8 cellular contexts compared by ENCODE assay signal in genomic region chr12:13100882-13101769, GRCh38. TPM values are rescaled to one million over a fixed set of nuclear protein-coding genes. Genes with fewer than 3 reads are reported as not detected.
DNase-seq lines count a peak whose midpoint lies in the region; ATAC-seq and TF ChIP-seq lines count a peak whose summit lies in the region.

No MANE protein-coding gene starts in this region.

- peak overlapping the region; percentile 18 for H3K4me3 ChIP-seq in lower leg skin (ENCODE audit: low read depth, poor library complexity, severe bottlenecking)

- no peak for TF ChIP-seq CTCF in lower leg skin (IDR thresholded peaks at IDR 0.05)

- TF ChIP-seq POLR2A in lower leg skin (IDR thresholded peaks at IDR 0.05): no peak

- intact Hi-C loops in lower leg skin (cut with DNase I; ENCODE audit: low total_unique reads): loop anchor here (5.0 kb wide), 1 partner anchor 101 kb away; no protein-coding TSS in a partner anchor

- WGBS in lower leg skin, 2 donors: 1 to 2% methylated on average over 37 to 49 of the region's 79 CpGs

- DNase-seq in AG20443 (ENCODE audit: low spot score) (peak; percentile 95), NCI-H446 (lab: John Stamatoyannopoulos, UW) (peak; percentile 73 to 81), dermis microvascular lymphatic vessel endothelial cell (ENCODE audit: low read depth in 2 of 2) (peak; percentile 90 to 95), lower leg skin (ENCODE audit: low spot score in 2 of 2) (peak; percentile 93 to 99)
- peak; percentile 83 to 85 for DNase-seq in activated CD4-positive, alpha-beta T cell treated with anti-CD3 and anti-CD28 coated beads, Interleukin-2, amount 50 U/mL, for 4 hours
- peak; percentile 82 to 91 for DNase-seq in stimulated activated CD4-positive, alpha-beta T cell treated with anti-CD3 and anti-CD28 coated beads, Interleukin-4, amount 100 ng/mL, for 4 hours

- ATAC-seq in GM18909 (IDR thresholded peaks at IDR 0.05; ENCODE audit: poor library complexity, unreplicated experiment) (peak; percentile 88), HG03175 (IDR thresholded peaks at IDR 0.05; ENCODE audit: unreplicated experiment) (peak; percentile 89)

RNA-seq across cellular contexts. Expression of gene GSG1, which starts 2.3 kb away (rescaled TPM):
- total RNA-seq in dermis microvascular lymphatic vessel endothelial cell: not detected in 2 replicates
- total RNA-seq in lower leg skin: not detected

RNA-seq across cellular contexts. Expression of gene FAM234B, which starts 56.9 kb away (rescaled TPM):
- 7.3 and 10.5 TPM in 2 replicates for total RNA-seq in dermis microvascular lymphatic vessel endothelial cell
- total RNA-seq in lower leg skin: 10 to 100 TPM; 19.3 to 41.4 (median 25.6) TPM

Comparison
In these comparisons a context has a peak if more than half of its experiments do, and no peak if none do; other contexts are left out.
1. Peak in every context shown above with its lines: DNase-seq, ATAC-seq and H3K4me3 ChIP-seq.